Comparison of ENCODE assay signal across 2 cellular contexts in genomic region chr12:18221726-18222125, GRCh38.
A peak's percentile ranks its signal among the peaks of the same experiment; 100 is the strongest.
TF ChIP-seq lines count a peak whose summit lies in the region.

No MANE protein-coding gene starts in this region.

TF ChIP-seq in HepG2, 621 proteins besides CTCF, POLR2A, EP300 and RAD21:
- TF ChIP-seq MAFF (IDR thresholded peaks at IDR 0.05; ENCODE audit: low read depth, low read length), result peak; percentile 78
- no peak for TF ChIP-seq ASH2L (IDR thresholded peaks at IDR 0.05; ENCODE audit: insufficient read length, low read depth, low read length)
- TF ChIP-seq MAFK (conservative IDR thresholded peaks at IDR 0.05 in 1 of 2, IDR thresholded peaks at IDR 0.05 in 1 of 2; ENCODE audit: low read length in 2 of 2), result peak; percentile 74 to 84
- TF ChIP-seq ATM (IDR thresholded peaks at IDR 0.05; ENCODE audit: borderline replicate concordance), result no peak

TF ChIP-seq in K562, 482 proteins besides CTCF, POLR2A, EP300 and RAD21:
- TF ChIP-seq ZNF316 (IDR thresholded peaks at IDR 0.05), result peak; percentile 31; the same call in 1 of the 2 replicates
- TF ChIP-seq MAFG (tag; conservative IDR thresholded peaks at IDR 0.05), result 0 out of 2 replicates have a peak, but pooled peaks have one; percentile 16
- TF ChIP-seq SREBF2 (CRISPR knock-in tag; IDR thresholded peaks at IDR 0.05), result no peak
